11 cellular contexts compared by ENCODE assay signal in the genomic region with DNA sequence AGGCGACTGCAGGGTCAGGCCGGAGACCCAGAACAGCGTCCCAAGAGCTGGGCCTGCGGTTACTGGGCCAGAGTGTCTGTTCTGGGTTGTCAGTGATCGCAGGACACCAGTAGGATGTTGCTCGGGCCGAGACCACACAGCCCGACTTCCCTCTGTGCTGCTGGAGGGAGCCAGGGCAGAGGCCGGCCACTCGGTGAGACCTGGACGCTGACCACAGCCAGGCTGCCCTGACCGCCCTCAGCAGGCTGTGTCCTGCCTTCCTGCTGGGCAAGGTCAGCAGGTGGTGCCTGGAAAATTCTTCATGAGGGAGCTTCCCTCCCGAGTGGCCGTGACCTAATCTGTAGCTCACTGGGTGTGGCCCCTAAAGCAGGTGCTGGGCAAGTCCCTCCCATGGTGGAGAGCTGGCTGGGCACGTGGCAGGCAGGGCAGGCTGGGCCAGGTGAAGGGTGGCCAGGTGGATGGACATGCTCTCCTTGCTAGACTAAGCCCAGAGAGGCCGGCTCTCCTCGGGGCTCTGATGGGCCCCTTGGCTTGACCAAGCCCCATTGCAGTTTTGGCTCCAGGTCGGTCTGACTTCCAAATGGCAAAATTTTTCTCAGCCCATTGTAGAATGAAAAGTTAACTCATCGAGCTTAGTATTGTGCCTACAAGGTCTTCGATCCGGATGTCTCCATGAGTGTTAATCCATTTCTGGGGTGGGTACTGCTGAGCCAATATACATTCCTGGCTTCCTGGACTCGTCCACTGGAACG. TPM values are rescaled to one million over a fixed set of nuclear protein-coding genes. Genes with fewer than 3 reads are reported as not detected.
A peak's percentile ranks its signal among the peaks of the same experiment; 100 is the strongest.
DNase-seq lines count a peak whose midpoint lies in the region; ATAC-seq and TF ChIP-seq lines count a peak whose summit lies in the region.
"Had no signal": no experiment of that assay in that cellular context is flagged by ENCODE, and none has a peak within 500 bp of the region (broad histone marks: within the 10 kb centered on the region; RNA-seq: fewer than 3 reads in every experiment).

No MANE protein-coding gene starts in this region.

- peaks cover 0 to under 1% of the 10 kb centered on the region in 2 donors for H3K27me3 Mint-ChIP-seq in CD4-positive, alpha-beta memory T cell
- peaks cover 0 to 5% (median 0%) of the 10 kb centered on the region in 5 donors for H3K27me3 Mint-ChIP-seq in naive thymus-derived CD4-positive, alpha-beta T cell
- H3K27me3 Mint-ChIP-seq in HFFc6 (ENCODE audit: insufficient read depth): peaks cover under 1% of the 10 kb centered on the region; the same call in 1 of the 2 replicates

- H3K9me3 ChIP-seq in CD4-positive, alpha-beta memory T cell (ENCODE audit: control insufficient read depth in 1 of 2, low read length in 2 of 2): no peaks in the 10 kb centered on the region
- no peaks in the 10 kb centered on the region for H3K9me3 ChIP-seq in naive thymus-derived CD4-positive, alpha-beta T cell (ENCODE audit: control insufficient read depth in 2 of 3, low read length in 3 of 3)

- no peak for TF ChIP-seq CTCF in HFFc6 (IDR thresholded peaks at IDR 0.05)

- no peak for ATAC-seq in naive thymus-derived CD4-positive, alpha-beta T cell

- peak in 1 of 5 donors; percentile 31 for DNase-seq in CD4-positive, alpha-beta memory T cell
- DNase-seq in HK-2 (ENCODE audit: unreplicated experiment) (peak; percentile 33), HFFc6 (no peak), cerebellar nuclear complex (lab: John Stamatoyannopoulos, UW) (no peak), DMS153 treated with DMSO at 0.1 percent for 48 hours (lab: John Stamatoyannopoulos, UW; ENCODE audit: unreplicated experiment) (no peak)
- no peak for DNase-seq in naive thymus-derived CD4-positive, alpha-beta T cell
- no peak for DNase-seq in activated CD4-positive, alpha-beta T cell treated with anti-CD3 and anti-CD28 coated beads for 48 hours
- DNase-seq: GF-D8; NCI-H1436 treated with DMSO at 0.1 percent for 48 hours; stimulated activated naive CD4-positive, alpha-beta T cell had no signal

- CTCF ChIA-PET in CD4-positive, alpha-beta memory T cell (lab: Charles Lee; ENCODE audit: partially characterized antibody): interaction anchor here (1.5 kb wide), 2 partner anchors 7 to 148 kb away, joined by 4 to 6 read pairs; no protein-coding TSS in a partner anchor
- CTCF ChIA-PET in naive thymus-derived CD4-positive, alpha-beta T cell (lab: Charles Lee): interaction anchor here (0.9 to 1.1 kb wide), 2 partner anchors 8 to 164 kb away, joined by 3 read pairs; no protein-coding TSS in a partner anchor

- no peaks in the 10 kb centered on the region for H3K27me3 ChIP-seq in CD4-positive, alpha-beta memory T cell (ENCODE audit: insufficient read depth, low read length)
- H3K27me3 ChIP-seq in naive thymus-derived CD4-positive, alpha-beta T cell (ENCODE audit: control insufficient read depth in 2 of 2, insufficient read depth in 2 of 2, low read length in 2 of 2): no peaks in the 10 kb centered on the region

- peaks cover 25% of the 10 kb centered on the region for H3K4me1 ChIP-seq in CD4-positive, alpha-beta memory T cell (ENCODE audit: insufficient read depth, low read length)
- H3K4me1 ChIP-seq in naive thymus-derived CD4-positive, alpha-beta T cell (ENCODE audit: control insufficient read depth in 2 of 2, insufficient read depth in 2 of 2, low read length in 2 of 2): peaks cover 11 to 14% of the 10 kb centered on the region in 2 donors

- H3K9me3 Mint-ChIP-seq in CD4-positive, alpha-beta memory T cell: no peaks in the 10 kb centered on the region
- H3K9me3 Mint-ChIP-seq in naive thymus-derived CD4-positive, alpha-beta T cell: no peaks in the 10 kb centered on the region
- no peaks in the 10 kb centered on the region for H3K9me3 Mint-ChIP-seq in HFFc6

- H3K27ac ChIP-seq in CD4-positive, alpha-beta memory T cell (ENCODE audit: low read depth, low read length): no peak overlapping the region
- peak overlapping the region; percentile 67 for H3K27ac ChIP-seq in angular gyrus (ENCODE audit: low read depth, low read length)
- H3K27ac ChIP-seq in naive thymus-derived CD4-positive, alpha-beta T cell (ENCODE audit: low read depth, low read length): no peak overlapping the region

- intact Hi-C loops in CD4-positive, alpha-beta memory T cell (cut with micrococcal nuclease): no loop called here
- intact Hi-C loops in naive thymus-derived CD4-positive, alpha-beta T cell (cut with micrococcal nuclease): loop anchor here in 1 of 2 donors (5.0 kb wide), 2 partner anchors 163 to 407 kb away; partner anchors contain the start of gene OSBPL2

- H3K36me3 ChIP-seq in CD4-positive, alpha-beta memory T cell (ENCODE audit: insufficient read depth, low read length): no peaks in the 10 kb centered on the region
- no peaks in the 10 kb centered on the region for H3K36me3 ChIP-seq in naive thymus-derived CD4-positive, alpha-beta T cell (ENCODE audit: control insufficient read depth in 2 of 3, insufficient read depth in 3 of 3, low read length in 3 of 3)

- no peak overlapping the region for H3K4me3 ChIP-seq in CD4-positive, alpha-beta memory T cell (ENCODE audit: low read length in 2 of 2)
- no peak overlapping the region for H3K4me3 ChIP-seq in naive thymus-derived CD4-positive, alpha-beta T cell (ENCODE audit: low read length)

- H3K36me3 Mint-ChIP-seq in CD4-positive, alpha-beta memory T cell: no peaks in the 10 kb centered on the region
- peaks cover 0 to 2% (median 0%) of the 10 kb centered on the region in 5 donors for H3K36me3 Mint-ChIP-seq in naive thymus-derived CD4-positive, alpha-beta T cell
- H3K36me3 Mint-ChIP-seq in HFFc6 (ENCODE audit: low read depth): no peaks in the 10 kb centered on the region

- H3K4me3 Mint-ChIP-seq in CD4-positive, alpha-beta memory T cell: peak overlapping the region; percentile 35 to 58 (median 41)
- peak overlapping the region in 7 of 10 donors; percentile 9 to 85 (median 66) for H3K4me3 Mint-ChIP-seq in naive thymus-derived CD4-positive, alpha-beta T cell
- no peak overlapping the region for H3K4me3 Mint-ChIP-seq in HFFc6

- POLR2A ChIA-PET in CD4-positive, alpha-beta memory T cell (lab: Charles Lee; ENCODE audit: partially characterized antibody): interaction anchor here (0.8 to 2.9 kb wide), 3 partner anchors 11 to 150 kb away, joined by 3 to 9 read pairs (median 9); no protein-coding TSS in a partner anchor
- POLR2A ChIA-PET in naive thymus-derived CD4-positive, alpha-beta T cell (lab: Charles Lee): interaction anchor here (1.1 to 2.4 kb wide), 5 partner anchors 8 to 152 kb away, joined by 3 to 19 read pairs (median 9); partner anchors contain the start of gene MRGBP

- H3K4me1 Mint-ChIP-seq in CD4-positive, alpha-beta memory T cell: peaks cover 0 to 16% (median 8%) of the 10 kb centered on the region in 4 donors
- H3K4me1 Mint-ChIP-seq in naive thymus-derived CD4-positive, alpha-beta T cell: peaks cover 0 to 37% (median 5%) of the 10 kb centered on the region in 7 donors
- no peaks in the 10 kb centered on the region; the same call in 1 of the 2 replicates for H3K4me1 Mint-ChIP-seq in HFFc6 (ENCODE audit: low read depth)

- H3K27ac Mint-ChIP-seq in CD4-positive, alpha-beta memory T cell: peak overlapping the region in 2 of 7 donors; percentile 19 to 40
- peak overlapping the region in 1 of 9 donors; percentile 52 for H3K27ac Mint-ChIP-seq in naive thymus-derived CD4-positive, alpha-beta T cell
- H3K27ac Mint-ChIP-seq in HFFc6: no peak overlapping the region

RNA-seq across cellular contexts. Expression of gene SLCO4A1, which starts 1.9 kb away (rescaled TPM):
- under 1 TPM; 0.97 to 0.99 TPM for total RNA-seq in CD4-positive, alpha-beta memory T cell
- polyA plus RNA-seq in CD4-positive, alpha-beta memory T cell: under 1 TPM in 1 of 2 donors, not detected in 1; 0.49 TPM
- total RNA-seq in naive thymus-derived CD4-positive, alpha-beta T cell: 10 to 100 TPM in 1 of 5 experiments, 1 to 10 TPM in 2, under 1 TPM in 2; 0.81 to 45.5 (median 1.4) TPM
- under 1 TPM; 0.36 to 0.39 TPM for polyA plus RNA-seq in naive thymus-derived CD4-positive, alpha-beta T cell
- total RNA-seq in HFFc6 (2021; fragmentation: NEBNext Ultra II Directional; extraction: Animal tissue kit (Norgen Biotek cat#: 25700)): 1 to 10 TPM; 2.7 to 6.5 (median 3.4) TPM
